Comparison of ENCODE assay signal across 23 cellular contexts in the genomic region with DNA sequence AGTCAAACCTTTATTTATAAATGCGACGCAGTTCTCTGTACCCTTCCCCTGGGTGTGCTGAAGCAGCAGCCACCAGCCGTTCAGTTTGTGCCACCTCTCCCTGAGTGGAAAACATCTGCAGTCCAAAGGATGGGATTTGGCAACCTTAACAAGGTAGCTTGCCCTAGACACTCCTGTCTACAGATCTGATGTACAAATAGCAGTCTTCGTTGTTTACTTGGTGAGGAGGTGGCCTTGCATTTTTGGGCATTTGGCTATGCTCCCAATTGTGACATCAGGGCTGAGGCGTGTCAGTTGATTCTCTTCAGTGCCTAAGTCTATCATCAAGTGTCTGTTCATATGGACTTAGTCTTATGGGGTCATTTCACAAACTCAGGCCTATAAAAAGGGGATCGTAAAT. TPM values are rescaled to one million over a fixed set of nuclear protein-coding genes. Genes with fewer than 3 reads are reported as not detected.
A peak's percentile ranks its signal among the peaks of the same experiment; 100 is the strongest.
DNase-seq lines count a peak whose midpoint lies in the region; ATAC-seq and TF ChIP-seq lines count a peak whose summit lies in the region.
"Had no signal": no experiment of that assay in that cellular context is flagged by ENCODE, and none has a peak within 500 bp of the region (broad histone marks: within the 10 kb centered on the region; RNA-seq: fewer than 3 reads in every experiment).

No MANE protein-coding gene starts in this region.

- POLR2A ChIA-PET in PC-3 (lab: Charles Lee; ENCODE audit: unreplicated experiment), result no interaction called here

- peaks cover 22% of the 10 kb centered on the region for H3K36me3 Mint-ChIP-seq in neural crest cell (ENCODE audit: low read depth)

- peak; percentile 16 for DNase-seq in EH (ENCODE audit: low read depth)
- DNase-seq in PC-3, result peak; percentile 16
- peak; percentile 56 for DNase-seq in fibroblast of villous mesenchyme (ENCODE audit: low read depth)
- DNase-seq in neural crest cell (ENCODE audit: low read depth, low spot score), result no peak
- no peak for DNase-seq in H7
- DNase-seq in left cardiac atrium, result no peak
- DNase-seq: Calu3; CD4-positive, alpha-beta memory T cell; EL; KG1; NCI-H1417; NCI-H187; NCI-H2107; NCI-H510A; NCI-H774; OCI-M1; SIG-M5 had no signal

- BruUV-seq in PC-3 (replicated peaks; lab: Mats Ljungman, UMichigan), result no TSS peak

- H3K27me3 Mint-ChIP-seq in neural crest cell (ENCODE audit: low read depth), result no peaks in the 10 kb centered on the region
- H3K27me3 Mint-ChIP-seq: CD4-positive, alpha-beta memory T cell had no signal

- H3F3A ChIP-seq in PC-3 (ENCODE audit: low read length, unreplicated experiment), result peaks cover 3% of the 10 kb centered on the region

- no peak for TF ChIP-seq CTCF in PC-3 (conservative IDR thresholded peaks at IDR 0.05; ENCODE audit: low read depth, low read length)
- no peak for TF ChIP-seq CTCF in fibroblast of villous mesenchyme (IDR thresholded peaks at IDR 0.05; ENCODE audit: insufficient read depth, low read depth, low read length)
- no peak for TF ChIP-seq CTCF in neural crest cell (conservative IDR thresholded peaks at IDR 0.05)

- 0 out of 2 replicates have a peak, but pooled peaks cover 4% of the 10 kb centered on the region for H3K79me2 ChIP-seq in PC-3 (ENCODE audit: low read length)

- intact Hi-C loops in PC-3 (cut with micrococcal nuclease) (no loop called here), left cardiac atrium (cut with DNase I) (no loop called here)

- no peaks in the 10 kb centered on the region for H3K4me1 Mint-ChIP-seq in neural crest cell
- H3K4me1 Mint-ChIP-seq: CD4-positive, alpha-beta memory T cell had no signal

- no peak overlapping the region for H3K4me2 ChIP-seq in PC-3 (ENCODE audit: low read length)
- H3K4me2 ChIP-seq: A549, BLaER1, GM23338 had no signal

- H3K9me3 Mint-ChIP-seq in neural crest cell, result no peaks in the 10 kb centered on the region
- H3K9me3 Mint-ChIP-seq: CD4-positive, alpha-beta memory T cell; GM23338 had no signal

- no peak overlapping the region for H3K27ac ChIP-seq in PC-3 (ENCODE audit: low read length)
- H3K27ac ChIP-seq: A549, BLaER1 had no signal

- ATAC-seq in PC-3, result peak; percentile 29
- no peak for ATAC-seq in left cardiac atrium
- ATAC-seq in GM21423 (IDR thresholded peaks at IDR 0.05; ENCODE audit: unreplicated experiment), result no peak
- ATAC-seq: A549, GM12878, GM23338, HCT116 had no signal

- no peaks in the 10 kb centered on the region for H3K9me2 ChIP-seq in PC-3 (replicated peaks; ENCODE audit: low read length)

- H3K9ac ChIP-seq in PC-3 (ENCODE audit: low read length), result no peak overlapping the region
- H3K9ac ChIP-seq: BLaER1 had no signal

- H3K27ac Mint-ChIP-seq in neural crest cell (ENCODE audit: unreplicated experiment), result peak overlapping the region; percentile 31
- H3K27ac Mint-ChIP-seq: GM23338 had no signal

- peaks cover 8% of the 10 kb centered on the region for H3K4me1 ChIP-seq in PC-3 (ENCODE audit: insufficient read depth, low read length)
- H3K4me1 ChIP-seq: BLaER1 had no signal

- H2AFZ ChIP-seq in PC-3 (ENCODE audit: low read length), result no peak overlapping the region
- H2AFZ ChIP-seq: GM23338 had no signal

- H3K4me3 ChIP-seq in PC-3 (ENCODE audit: low read length), result no peak overlapping the region
- no peak overlapping the region for H3K4me3 ChIP-seq in fibroblast of villous mesenchyme (ENCODE audit: low read depth, low read length)
- no peak overlapping the region for H3K4me3 ChIP-seq in H7 (ENCODE audit: insufficient read depth, low read depth, low read length)
- H3K4me3 ChIP-seq: A549, BLaER1, GM12878, GM23338 had no signal

- CTCF ChIA-PET in PC-3 (lab: Charles Lee), result no interaction called here

- peaks cover 71% of the 10 kb centered on the region for H3K36me3 ChIP-seq in PC-3 (ENCODE audit: low read depth, low read length)
- H3K36me3 ChIP-seq in H7 (replicated peaks; ENCODE audit: control insufficient read depth, insufficient read depth, low read length), result peaks cover 45% of the 10 kb centered on the region

- no peaks in the 10 kb centered on the region for H3K9me3 ChIP-seq in PC-3 (ENCODE audit: low read length)
- H3K9me3 ChIP-seq: A549, BLaER1 had no signal

- H4K20me1 ChIP-seq in PC-3 (ENCODE audit: low read length), result no peaks in the 10 kb centered on the region

- H3K4me3 Mint-ChIP-seq in neural crest cell, result peak overlapping the region; percentile 8
- H3K4me3 Mint-ChIP-seq: GM23338 had no signal

- no peaks in the 10 kb centered on the region for H3K27me3 ChIP-seq in PC-3 (ENCODE audit: low read length)
- no peaks in the 10 kb centered on the region for H3K27me3 ChIP-seq in H7 (ENCODE audit: control insufficient read depth, insufficient read depth, low read length)
- H3K27me3 ChIP-seq: BLaER1 had no signal

RNA-seq across cellular contexts. Expression of a gene that starts 59.8 kb away (rescaled TPM):
- total RNA-seq in PC-3 (2014; rRNA removed) (186 and 229 TPM in 2 replicates), fibroblast of villous mesenchyme (108 and 123 TPM in 2 replicates), neural crest cell (256 and 258 TPM in 2 replicates), left cardiac atrium (10 to 100 TPM; 25.0 to 32.1 TPM)
- 468 and 490 TPM in 2 replicates for total RNA-seq in H7 (2014; rRNA removed; shearing (Covaris generic))

Comparison
In these comparisons a context has a peak if more than half of its experiments do, and no peak if none do; other contexts are left out.
1. DNase-seq: peak in EH (single experiment), PC-3 (single experiment) and fibroblast of villous mesenchyme (single experiment); none in neural crest cell (single experiment), H7 (single experiment) and left cardiac atrium (single experiment).